Comparison of ENCODE assay signal across 10 cellular contexts in genomic region chr5:172855597-172856292, GRCh38. TPM values are rescaled to one million over a fixed set of nuclear protein-coding genes. Genes with fewer than 3 reads are reported as not detected.
DNase-seq lines count a peak whose midpoint lies in the region; ATAC-seq and TF ChIP-seq lines count a peak whose summit lies in the region.
"Had no signal": no experiment of that assay in that cellular context is flagged by ENCODE, and none has a peak within 500 bp of the region (broad histone marks: within the 10 kb centered on the region; RNA-seq: fewer than 3 reads in every experiment).

No MANE protein-coding gene starts in this region.

- H3K4me1 ChIP-seq in gastroesophageal sphincter (peaks cover 14 to 97% (median 67%) of the 10 kb centered on the region in 3 donors), neuronal stem cell (ENCODE audit: control insufficient read depth in 2 of 2, insufficient read depth in 1 of 2, low read depth in 1 of 2, low read length in 2 of 2) (peaks cover 3 to 9% of the 10 kb centered on the region in 2 donors)

- no peaks in the 10 kb centered on the region for H3K36me3 ChIP-seq in gastroesophageal sphincter
- peaks cover 2 to 15% of the 10 kb centered on the region in 2 donors for H3K36me3 ChIP-seq in neuronal stem cell (replicated peaks in 1 of 2; ENCODE audit: control insufficient read depth in 2 of 2, insufficient read depth in 2 of 2, low read length in 2 of 2)

- H3K4me1 Mint-ChIP-seq in activated CD8-positive, alpha-beta memory T cell treated with anti-CD3 and anti-CD28 coated beads, Interleukin-2, amount 10 ng/mL, durations not matched to agents 7 days and 5 days, result peaks cover 21% of the 10 kb centered on the region

- H2AFZ ChIP-seq in neuronal stem cell (ENCODE audit: low read length), result no peak overlapping the region

- H3K4me3 ChIP-seq in gastroesophageal sphincter, result no peak overlapping the region
- H3K4me3 ChIP-seq in neuronal stem cell (ENCODE audit: low read length in 2 of 2), result no peak overlapping the region

- H3K27ac ChIP-seq in gastroesophageal sphincter, result peak overlapping the region; percentile 77 to 94 (median 92)
- no peak overlapping the region for H3K27ac ChIP-seq in neuronal stem cell (replicated peaks; ENCODE audit: low read length)

- no peaks in the 10 kb centered on the region for H3K9me3 Mint-ChIP-seq in activated naive CD4-positive, alpha-beta T cell treated with anti-CD3 and anti-CD28 coated beads, Interleukin-2, amount 50 U/mL, for 72 hours
- no peaks in the 10 kb centered on the region for H3K9me3 Mint-ChIP-seq in activated CD8-positive, alpha-beta memory T cell treated with anti-CD3 and anti-CD28 coated beads, Interleukin-2, amount 10 ng/mL, durations not matched to agents 7 days and 5 days (ENCODE audit: low read depth)
- H3K9me3 Mint-ChIP-seq: activated CD4-positive, alpha-beta T cell treated with anti-CD3 and anti-CD28 coated beads, Interleukin-2, amount 10 ng/mL, durations not matched to agents 7 days and 5 days; stimulated activated naive CD8-positive, alpha-beta T cell treated with anti-CD3 and anti-CD28 coated beads, Interleukin-15, Interleukin-2, amounts not matched to agents 100 ng/mL and 50 ng/mL, for 24 hours had no signal

- 11 to 42% methylated on average over 4 to 7 of the region's 18 CpGs for WGBS in gastroesophageal sphincter (ENCODE audit: low coverage in 1 of 2), 2 donors
- no CpG with 5 or more reads among the region's 18 CpGs for WGBS in neuronal stem cell (ENCODE audit: extremely low coverage in 2 of 2, insufficient read length in 2 of 2, insufficient replicate concordance in 1 of 2), 2 donors

- H3K27me3 Mint-ChIP-seq in activated CD8-positive, alpha-beta memory T cell treated with anti-CD3 and anti-CD28 coated beads, Interleukin-2, amount 10 ng/mL, durations not matched to agents 7 days and 5 days, result no peaks in the 10 kb centered on the region
- H3K27me3 Mint-ChIP-seq: activated CD4-positive, alpha-beta T cell treated with anti-CD3 and anti-CD28 coated beads, Interleukin-2, amount 10 ng/mL, durations not matched to agents 7 days and 5 days; stimulated activated naive CD8-positive, alpha-beta T cell treated with anti-CD3 and anti-CD28 coated beads, Interleukin-15, Interleukin-2, amounts not matched to agents 100 ng/mL and 50 ng/mL, for 24 hours had no signal

- CTCF ChIA-PET in activated CD8-positive, alpha-beta memory T cell treated with anti-CD3 and anti-CD28 coated beads, Interleukin-2, amount 10 ng/mL, durations not matched to agents 7 days and 5 days (lab: Charles Lee), result no interaction called here

- H3K36me3 Mint-ChIP-seq in activated naive CD4-positive, alpha-beta T cell treated with anti-CD3 and anti-CD28 coated beads, Interleukin-2, amount 50 U/mL, for 72 hours, result no peaks in the 10 kb centered on the region
- H3K36me3 Mint-ChIP-seq in activated CD8-positive, alpha-beta memory T cell treated with anti-CD3 and anti-CD28 coated beads, Interleukin-2, amount 10 ng/mL, durations not matched to agents 7 days and 5 days, result no peaks in the 10 kb centered on the region

- H2BK15ac ChIP-seq in neuronal stem cell (ENCODE audit: low read length), result no peak overlapping the region

- no peak for TF ChIP-seq EP300 in gastroesophageal sphincter (IDR thresholded peaks at IDR 0.05)

- H3K27me3 ChIP-seq in gastroesophageal sphincter (no peaks in the 10 kb centered on the region), neuronal stem cell (ENCODE audit: control insufficient read depth in 3 of 3, insufficient read depth in 3 of 3, low read depth in 1 of 3, low read length in 3 of 3) (no peaks in the 10 kb centered on the region)

- no peak for ATAC-seq in activated naive CD4-positive, alpha-beta T cell treated with anti-CD3 and anti-CD28 coated beads, Interleukin-2, amount 50 U/mL, for 72 hours
- peak; percentile 60 for ATAC-seq in gastroesophageal sphincter
- ATAC-seq in activated CD8-positive, alpha-beta memory T cell treated with anti-CD3 and anti-CD28 coated beads, Interleukin-2, amount 10 ng/mL, durations not matched to agents 7 days and 5 days, result no peak

- H3K4ac ChIP-seq in neuronal stem cell (ENCODE audit: low read length), result peak overlapping the region; percentile 60

- H2BK12ac ChIP-seq in neuronal stem cell (ENCODE audit: low read length), result no peak overlapping the region

- peak; percentile 10 to 24 for TF ChIP-seq POLR2A in gastroesophageal sphincter (IDR thresholded peaks at IDR 0.05)

- peak overlapping the region; percentile 78 for H3K14ac ChIP-seq in neuronal stem cell (ENCODE audit: low read length)

- no peak for TF ChIP-seq CTCF in gastroesophageal sphincter (IDR thresholded peaks at IDR 0.05)

- no peak overlapping the region for H2BK5ac ChIP-seq in neuronal stem cell (ENCODE audit: low read length)

- peak overlapping the region; percentile 46 to 51 for H3K27ac Mint-ChIP-seq in activated naive CD4-positive, alpha-beta T cell treated with anti-CD3 and anti-CD28 coated beads, Interleukin-2, amount 50 U/mL, for 72 hours
- no peak overlapping the region for H3K27ac Mint-ChIP-seq in activated CD8-positive, alpha-beta memory T cell treated with anti-CD3 and anti-CD28 coated beads, Interleukin-2, amount 10 ng/mL, durations not matched to agents 7 days and 5 days
- H3K27ac Mint-ChIP-seq: stimulated activated naive CD8-positive, alpha-beta T cell treated with anti-CD3 and anti-CD28 coated beads, Interleukin-15, Interleukin-2, amounts not matched to agents 100 ng/mL and 50 ng/mL, for 24 hours had no signal

- peak overlapping the region; percentile 48 for H2AK5ac ChIP-seq in neuronal stem cell (ENCODE audit: low read depth, low read length)

- no peak overlapping the region for H3K18ac ChIP-seq in neuronal stem cell (ENCODE audit: low read length)

- H2BK120ac ChIP-seq in neuronal stem cell (ENCODE audit: low read depth, low read length), result no peak overlapping the region

- H4K8ac ChIP-seq in neuronal stem cell (ENCODE audit: low read depth, low read length), result no peak overlapping the region

- H3K9ac ChIP-seq in neuronal stem cell (ENCODE audit: low read depth, low read length, poor library complexity), result no peak overlapping the region

- no peak overlapping the region for H3K4me2 ChIP-seq in neuronal stem cell (ENCODE audit: insufficient read depth, low read length, poor library complexity, severe bottlenecking)

- peak overlapping the region; percentile 70 for H3K23ac ChIP-seq in neuronal stem cell (ENCODE audit: low read depth, low read length, poor library complexity)

- peaks cover 11% of the 10 kb centered on the region for H3K79me1 ChIP-seq in neuronal stem cell (ENCODE audit: low read depth, low read length)

- H3K9me3 ChIP-seq in gastroesophageal sphincter, result no peaks in the 10 kb centered on the region
- H3K9me3 ChIP-seq in neuronal stem cell (replicated peaks in 1 of 2; ENCODE audit: control insufficient read depth in 2 of 2, insufficient read depth in 1 of 2, low read depth in 1 of 2, low read length in 2 of 2), result no peaks in the 10 kb centered on the region

- no peak overlapping the region for H4K91ac ChIP-seq in neuronal stem cell (ENCODE audit: low read depth, low read length, poor library complexity)

- no peak overlapping the region for H3K4me3 Mint-ChIP-seq in activated CD8-positive, alpha-beta memory T cell treated with anti-CD3 and anti-CD28 coated beads, Interleukin-2, amount 10 ng/mL, durations not matched to agents 7 days and 5 days
- H3K4me3 Mint-ChIP-seq: activated CD4-positive, alpha-beta T cell treated with anti-CD3 and anti-CD28 coated beads, Interleukin-2, amount 10 ng/mL, durations not matched to agents 7 days and 5 days; stimulated activated naive CD8-positive, alpha-beta T cell treated with anti-CD3 and anti-CD28 coated beads, Interleukin-15, Interleukin-2, amounts not matched to agents 100 ng/mL and 50 ng/mL, for 24 hours had no signal

- no peak for DNase-seq in activated naive CD4-positive, alpha-beta T cell treated with anti-CD3 and anti-CD28 coated beads, Interleukin-2, amount 50 U/mL, for 72 hours (ENCODE audit: low spot score in 2 of 2)
- DNase-seq in activated naive CD4-positive, alpha-beta T cell treated with anti-CD3 and anti-CD28 coated beads, Interleukin-2, amount 50 U/mL, for 16 hours, result no peak
- DNase-seq in neuronal stem cell (ENCODE audit: low spot score), result no peak
- no peak for DNase-seq in retina
- DNase-seq in epidermal melanocyte (ENCODE audit: insufficient read length, low spot score), result no peak
- no peak for DNase-seq in activated CD8-positive, alpha-beta memory T cell treated with anti-CD3 and anti-CD28 coated beads, Interleukin-2, amount 10 ng/mL, durations not matched to agents 7 days and 5 days
- no peak for DNase-seq in NCI-H446 (lab: John Stamatoyannopoulos, UW)
- DNase-seq: activated CD4-positive, alpha-beta T cell treated with anti-CD3 and anti-CD28 coated beads, Interleukin-2, amount 10 ng/mL, durations not matched to agents 7 days and 5 days had no signal

RNA-seq across cellular contexts. Expression of gene ERGIC1, which starts 21.7 kb away (rescaled TPM):
- 10 to 100 TPM; 37.0 to 52.9 TPM for total RNA-seq in activated naive CD4-positive, alpha-beta T cell treated with anti-CD3 and anti-CD28 coated beads, Interleukin-2, amount 50 U/mL, for 72 hours
- 100 to 1,000 TPM; 116 to 172 (median 144) TPM for total RNA-seq in gastroesophageal sphincter
- polyA plus RNA-seq in neuronal stem cell (2013, experiment 1 of 2), result 73.5 TPM
- polyA plus RNA-seq in neuronal stem cell (2013, experiment 2 of 2), result 73.3 TPM
- 10 to 100 TPM; 30.9 to 34.7 TPM for total RNA-seq in activated CD8-positive, alpha-beta memory T cell treated with anti-CD3 and anti-CD28 coated beads, Interleukin-2, amount 10 ng/mL, durations not matched to agents 7 days and 5 days
